27 cellular contexts compared by ENCODE assay signal in the genomic region with DNA sequence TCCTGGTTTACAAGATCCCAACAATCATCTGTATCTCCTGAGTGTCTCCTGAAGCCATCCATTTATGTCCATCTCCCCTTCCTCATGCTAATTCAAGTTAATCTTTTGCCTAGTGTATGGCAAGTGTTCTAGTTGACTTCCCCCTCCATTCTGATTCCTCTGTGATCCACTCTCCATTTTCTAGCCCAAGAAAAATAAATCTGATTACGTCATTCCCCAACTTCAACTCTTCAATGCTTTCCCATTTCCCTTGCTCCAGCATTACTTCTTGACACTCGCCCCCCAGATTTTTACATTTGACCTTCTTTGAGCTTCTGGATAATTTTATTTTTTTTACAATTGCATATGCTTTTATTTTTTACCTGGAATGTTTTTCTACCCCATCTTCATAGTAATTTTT.
"Had no signal": no experiment of that assay in that cellular context is flagged by ENCODE, and none has a peak within 500 bp of the region (broad histone marks: within the 10 kb centered on the region; RNA-seq: fewer than 3 reads in every experiment).

No MANE protein-coding gene starts in this region.

- H3K4me1 ChIP-seq: stomach, suprapubic skin, testis, thyroid gland, tibial artery, tibial nerve, transverse colon, upper lobe of left lung, upper lobe of right lung, uterus, vagina had no signal

- ATAC-seq: stimulated activated effector memory CD8-positive, alpha-beta T cell treated with anti-CD3 and anti-CD28 coated beads, Interleukin-12 subunit alpha, Interleukin-12 subunit beta, amount 100 ng/mL, for 72 hours; stimulated activated memory B cell treated with anti-CD40 and anti-IgM and Interleukin-4, amounts not matched to agents 10 μg/mL and 1 μg/mL and 100 μg/mL, for 72 hours; stimulated activated naive B cell treated with anti-CD40 and anti-IgM and Interleukin-4, amounts not matched to agents 10 μg/mL and 1 μg/mL and 100 μg/mL, for 72 hours; stimulated activated naive CD8-positive, alpha-beta T cell treated with anti-CD3 and anti-CD28 coated beads, Interleukin-15, amount 100 ng/mL, for 72 hours; stimulated activated naive CD8-positive, alpha-beta T cell treated with anti-CD3 and anti-CD28 coated beads, Interleukin-15, Interleukin-2, amounts not matched to agents 100 U/mL and 50 U/mL, for 24 hours; upper lobe of right lung had no signal

- H3K4me3 ChIP-seq: stomach, suprapubic skin, testis, thoracic aorta, thyroid gland, tibial artery, tibial nerve, transverse colon, upper lobe of left lung, upper lobe of right lung, uterus, vagina had no signal

- H3K36me3 ChIP-seq: stomach, suprapubic skin, thoracic aorta, thyroid gland, tibial artery, tibial nerve, transverse colon, upper lobe of left lung, upper lobe of right lung, uterus, vagina had no signal

- H3K27ac ChIP-seq: stomach, suprapubic skin, testis, thoracic aorta, thyroid gland, tibial artery, tibial nerve, transverse colon, upper lobe of left lung, upper lobe of right lung, uterus, vagina had no signal

- H3K27me3 ChIP-seq: stomach, suprapubic skin, testis, thyroid gland, tibial artery, tibial nerve, transverse colon, upper lobe of left lung, upper lobe of right lung, uterus, vagina had no signal

- FAIRE-seq: urothelium cell line had no signal

- H3K9me3 ChIP-seq: stomach, suprapubic skin, testis, thoracic aorta, thyroid gland, tibial artery, tibial nerve, transverse colon, upper lobe of left lung, upper lobe of right lung, uterus, vagina had no signal

- DNase-seq: stimulated activated CD4-positive, alpha-beta T cell treated with anti-CD3 and anti-CD28 coated beads, Interleukin-2, amount 100 ng/mL, for 48 hours; stimulated activated CD4-positive, alpha-beta T cell treated with anti-CD3 and anti-CD28 coated beads, Interleukin-4, amount 100 ng/mL, for 1 hour; stimulated activated CD4-positive, alpha-beta T cell treated with anti-CD3 and anti-CD28 coated beads, Interleukin-4, amount 100 ng/mL, for 24 hours; stimulated activated CD4-positive, alpha-beta T cell treated with anti-CD3 and anti-CD28 coated beads, Interleukin-4, amount 100 ng/mL, for 4 hours; stimulated activated CD8-positive, alpha-beta memory T cell treated with anti-CD3 and anti-CD28 coated beads, Interleukin-4, amount 100 ng/mL, for 48 hours; stimulated activated naive B cell treated with anti-CD40 and anti-IgM and Interleukin-4, amounts not matched to agents 10 μg/mL and 1 μg/mL and 100 μg/mL, for 72 hours; stimulated activated naive CD4-positive, alpha-beta T cell; stimulated activated naive CD4-positive, alpha-beta T cell treated with Interleukin-2 at 50 U/mL for 16 hours; stimulated activated naive CD8-positive, alpha-beta T cell treated with anti-CD3 and anti-CD28 coated beads, Interleukin-15, amount 100 ng/mL, for 72 hours; stimulated activated naive CD8-positive, alpha-beta T cell treated with anti-CD3 and anti-CD28 coated beads, Interleukin-15, Interleukin-2, amounts not matched to agents 100 U/mL and 50 U/mL, for 24 hours; stomach; substantia nigra; testis; thyroid gland; tibial artery; transverse colon; trophoblast cell; upper lobe of left lung; upper lobe of right lung; uterus had no signal
